1 cellular context compared by ENCODE assay signal in genomic region chr3:136947477-136947876, GRCh38.
TF ChIP-seq lines count a peak whose summit lies in the region.

No MANE protein-coding gene starts in this region.

TF ChIP-seq in A549, 52 proteins besides CTCF, POLR2A, EP300 and RAD21:
- TF ChIP-seq NR3C1 (IDR thresholded peaks at IDR 0.05) (no peak), EHF (CRISPR knock-in tag; IDR thresholded peaks at IDR 0.05) (no peak), BCL3 (IDR thresholded peaks at IDR 0.05) (no peak), TP53 (CRISPR knock-in tag; IDR thresholded peaks at IDR 0.05) (no peak)
